In genomic region chr11:71204294-71204693, GRCh38 we compare ENCODE assay signal across 1 cellular context.
TF ChIP-seq lines count a peak whose summit lies in the region.

No MANE protein-coding gene starts in this region.

TF ChIP-seq in GM12878, 131 proteins besides CTCF, POLR2A, EP300 and RAD21 (continued from another document):
- TF ChIP-seq MYB (IDR thresholded peaks at IDR 0.05; ENCODE audit: borderline replicate concordance, low read depth, low read length): no peak
- TF ChIP-seq CREB1 (IDR thresholded peaks at IDR 0.05; ENCODE audit: low read depth): no peak
- no peak for TF ChIP-seq CBX3 (IDR thresholded peaks at IDR 0.05; ENCODE audit: borderline replicate concordance, low read depth)
- TF ChIP-seq, protein P1, sequence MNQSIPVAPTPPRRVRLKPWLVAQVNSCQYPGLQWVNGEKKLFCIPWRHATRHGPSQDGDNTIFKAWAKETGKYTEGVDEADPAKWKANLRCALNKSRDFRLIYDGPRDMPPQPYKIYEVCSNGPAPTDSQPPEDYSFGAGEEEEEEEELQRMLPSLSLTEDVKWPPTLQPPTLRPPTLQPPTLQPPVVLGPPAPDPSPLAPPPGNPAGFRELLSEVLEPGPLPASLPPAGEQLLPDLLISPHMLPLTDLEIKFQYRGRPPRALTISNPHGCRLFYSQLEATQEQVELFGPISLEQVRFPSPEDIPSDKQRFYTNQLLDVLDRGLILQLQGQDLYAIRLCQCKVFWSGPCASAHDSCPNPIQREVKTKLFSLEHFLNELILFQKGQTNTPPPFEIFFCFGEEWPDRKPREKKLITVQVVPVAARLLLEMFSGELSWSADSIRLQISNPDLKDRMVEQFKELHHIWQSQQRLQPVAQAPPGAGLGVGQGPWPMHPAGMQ (IDR thresholded peaks at IDR 0.05; ENCODE audit: borderline replicate concordance): no peak
- TF ChIP-seq RB1 (IDR thresholded peaks at IDR 0.05; ENCODE audit: borderline replicate concordance): no peak
- TF ChIP-seq, protein P2, sequence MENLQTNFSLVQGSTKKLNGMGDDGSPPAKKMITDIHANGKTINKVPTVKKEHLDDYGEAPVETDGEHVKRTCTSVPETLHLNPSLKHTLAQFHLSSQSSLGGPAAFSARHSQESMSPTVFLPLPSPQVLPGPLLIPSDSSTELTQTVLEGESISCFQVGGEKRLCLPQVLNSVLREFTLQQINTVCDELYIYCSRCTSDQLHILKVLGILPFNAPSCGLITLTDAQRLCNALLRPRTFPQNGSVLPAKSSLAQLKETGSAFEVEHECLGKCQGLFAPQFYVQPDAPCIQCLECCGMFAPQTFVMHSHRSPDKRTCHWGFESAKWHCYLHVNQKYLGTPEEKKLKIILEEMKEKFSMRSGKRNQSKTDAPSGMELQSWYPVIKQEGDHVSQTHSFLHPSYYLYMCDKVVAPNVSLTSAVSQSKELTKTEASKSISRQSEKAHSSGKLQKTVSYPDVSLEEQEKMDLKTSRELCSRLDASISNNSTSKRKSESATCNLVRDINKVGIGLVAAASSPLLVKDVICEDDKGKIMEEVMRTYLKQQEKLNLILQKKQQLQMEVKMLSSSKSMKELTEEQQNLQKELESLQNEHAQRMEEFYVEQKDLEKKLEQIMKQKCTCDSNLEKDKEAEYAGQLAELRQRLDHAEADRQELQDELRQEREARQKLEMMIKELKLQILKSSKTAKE (IDR thresholded peaks at IDR 0.05; ENCODE audit: low read depth, poor library complexity, severe bottlenecking): no peak
- no peak for TF ChIP-seq NFIC (IDR thresholded peaks at IDR 0.05; ENCODE audit: low read depth, low read length)
- TF ChIP-seq, protein P3, sequence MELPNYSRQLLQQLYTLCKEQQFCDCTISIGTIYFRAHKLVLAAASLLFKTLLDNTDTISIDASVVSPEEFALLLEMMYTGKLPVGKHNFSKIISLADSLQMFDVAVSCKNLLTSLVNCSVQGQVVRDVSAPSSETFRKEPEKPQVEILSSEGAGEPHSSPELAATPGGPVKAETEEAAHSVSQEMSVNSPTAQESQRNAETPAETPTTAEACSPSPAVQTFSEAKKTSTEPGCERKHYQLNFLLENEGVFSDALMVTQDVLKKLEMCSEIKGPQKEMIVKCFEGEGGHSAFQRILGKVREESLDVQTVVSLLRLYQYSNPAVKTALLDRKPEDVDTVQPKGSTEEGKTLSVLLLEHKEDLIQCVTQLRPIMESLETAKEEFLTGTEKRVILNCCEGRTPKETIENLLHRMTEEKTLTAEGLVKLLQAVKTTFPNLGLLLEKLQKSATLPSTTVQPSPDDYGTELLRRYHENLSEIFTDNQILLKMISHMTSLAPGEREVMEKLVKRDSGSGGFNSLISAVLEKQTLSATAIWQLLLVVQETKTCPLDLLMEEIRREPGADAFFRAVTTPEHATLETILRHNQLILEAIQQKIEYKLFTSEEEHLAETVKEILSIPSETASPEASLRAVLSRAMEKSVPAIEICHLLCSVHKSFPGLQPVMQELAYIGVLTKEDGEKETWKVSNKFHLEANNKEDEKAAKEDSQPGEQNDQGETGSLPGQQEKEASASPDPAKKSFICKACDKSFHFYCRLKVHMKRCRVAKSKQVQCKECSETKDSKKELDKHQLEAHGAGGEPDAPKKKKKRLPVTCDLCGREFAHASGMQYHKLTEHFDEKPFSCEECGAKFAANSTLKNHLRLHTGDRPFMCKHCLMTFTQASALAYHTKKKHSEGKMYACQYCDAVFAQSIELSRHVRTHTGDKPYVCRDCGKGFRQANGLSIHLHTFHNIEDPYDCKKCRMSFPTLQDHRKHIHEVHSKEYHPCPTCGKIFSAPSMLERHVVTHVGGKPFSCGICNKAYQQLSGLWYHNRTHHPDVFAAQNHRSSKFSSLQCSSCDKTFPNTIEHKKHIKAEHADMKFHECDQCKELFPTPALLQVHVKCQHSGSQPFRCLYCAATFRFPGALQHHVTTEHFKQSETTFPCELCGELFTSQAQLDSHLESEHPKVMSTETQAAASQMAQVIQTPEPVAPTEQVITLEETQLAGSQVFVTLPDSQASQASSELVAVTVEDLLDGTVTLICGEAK (IDR thresholded peaks at IDR 0.05; ENCODE audit: borderline replicate concordance): no peak
- TF ChIP-seq, protein P4, sequence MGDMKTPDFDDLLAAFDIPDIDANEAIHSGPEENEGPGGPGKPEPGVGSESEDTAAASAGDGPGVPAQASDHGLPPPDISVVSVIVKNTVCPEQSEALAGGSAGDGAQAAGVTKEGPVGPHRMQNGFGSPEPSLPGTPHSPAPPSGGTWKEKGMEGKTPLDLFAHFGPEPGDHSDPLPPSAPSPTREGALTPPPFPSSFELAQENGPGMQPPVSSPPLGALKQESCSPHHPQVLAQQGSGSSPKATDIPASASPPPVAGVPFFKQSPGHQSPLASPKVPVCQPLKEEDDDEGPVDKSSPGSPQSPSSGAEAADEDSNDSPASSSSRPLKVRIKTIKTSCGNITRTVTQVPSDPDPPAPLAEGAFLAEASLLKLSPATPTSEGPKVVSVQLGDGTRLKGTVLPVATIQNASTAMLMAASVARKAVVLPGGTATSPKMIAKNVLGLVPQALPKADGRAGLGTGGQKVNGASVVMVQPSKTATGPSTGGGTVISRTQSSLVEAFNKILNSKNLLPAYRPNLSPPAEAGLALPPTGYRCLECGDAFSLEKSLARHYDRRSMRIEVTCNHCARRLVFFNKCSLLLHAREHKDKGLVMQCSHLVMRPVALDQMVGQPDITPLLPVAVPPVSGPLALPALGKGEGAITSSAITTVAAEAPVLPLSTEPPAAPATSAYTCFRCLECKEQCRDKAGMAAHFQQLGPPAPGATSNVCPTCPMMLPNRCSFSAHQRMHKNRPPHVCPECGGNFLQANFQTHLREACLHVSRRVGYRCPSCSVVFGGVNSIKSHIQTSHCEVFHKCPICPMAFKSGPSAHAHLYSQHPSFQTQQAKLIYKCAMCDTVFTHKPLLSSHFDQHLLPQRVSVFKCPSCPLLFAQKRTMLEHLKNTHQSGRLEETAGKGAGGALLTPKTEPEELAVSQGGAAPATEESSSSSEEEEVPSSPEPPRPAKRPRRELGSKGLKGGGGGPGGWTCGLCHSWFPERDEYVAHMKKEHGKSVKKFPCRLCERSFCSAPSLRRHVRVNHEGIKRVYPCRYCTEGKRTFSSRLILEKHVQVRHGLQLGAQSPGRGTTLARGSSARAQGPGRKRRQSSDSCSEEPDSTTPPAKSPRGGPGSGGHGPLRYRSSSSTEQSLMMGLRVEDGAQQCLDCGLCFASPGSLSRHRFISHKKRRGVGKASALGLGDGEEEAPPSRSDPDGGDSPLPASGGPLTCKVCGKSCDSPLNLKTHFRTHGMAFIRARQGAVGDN (IDR thresholded peaks at IDR 0.05): no peak
- no peak for TF ChIP-seq CUX1 (IDR thresholded peaks at IDR 0.05; ENCODE audit: insufficient replicate concordance, low read depth, low read length)
- no peak for TF ChIP-seq CHD1 (IDR thresholded peaks at IDR 0.05; ENCODE audit: low read depth, low read length)
- no peak for TF ChIP-seq PBX3 (IDR thresholded peaks at IDR 0.05; ENCODE audit: insufficient replicate concordance, low read depth, low read length)
